Comparison of ENCODE assay signal across 13 cellular contexts in genomic region chr10:24851595-24851994, GRCh38.
A peak's percentile ranks its signal among the peaks of the same experiment; 100 is the strongest.
DNase-seq lines count a peak whose midpoint lies in the region; ATAC-seq, FAIRE-seq and TF ChIP-seq lines count a peak whose summit lies in the region.
"Had no signal": no experiment of that assay in that cellular context is flagged by ENCODE, and none has a peak within 500 bp of the region (broad histone marks: within the 10 kb centered on the region; RNA-seq: fewer than 3 reads in every experiment).

No MANE protein-coding gene starts in this region.

- intact Hi-C loops in CD4-positive, alpha-beta T cell (cut with DNase I, micrococcal nuclease): no loop called here
- intact Hi-C loops in lower lobe of right lung (cut with DNase I): no loop called here

- H2AFZ ChIP-seq in astrocyte (ENCODE audit: low read depth, low read length): no peak overlapping the region

- no peak overlapping the region for H3K27ac ChIP-seq in CD4-positive, alpha-beta T cell (ENCODE audit: low read depth, low read length)
- no peak overlapping the region for H3K27ac ChIP-seq in astrocyte (ENCODE audit: low read depth, low read length)
- no peak overlapping the region for H3K27ac ChIP-seq in lower lobe of right lung
- H3K27ac ChIP-seq: gastroesophageal sphincter had no signal

- H3K4me1 Mint-ChIP-seq in CD4-positive, alpha-beta T cell (ENCODE audit: low read depth): peaks cover 12% of the 10 kb centered on the region
- no peaks in the 10 kb centered on the region for H3K4me1 Mint-ChIP-seq in astrocyte (ENCODE audit: low read depth, unreplicated experiment)
- H3K4me1 Mint-ChIP-seq: stimulated activated effector memory CD8-positive, alpha-beta T cell treated with anti-CD3 and anti-CD28 coated beads, Interleukin-12 subunit alpha, Interleukin-12 subunit beta, amount 100 ng/mL, for 72 hours had no signal

- no peaks in the 10 kb centered on the region for H3K36me3 Mint-ChIP-seq in CD4-positive, alpha-beta T cell (ENCODE audit: low read depth)
- H3K36me3 Mint-ChIP-seq in astrocyte (ENCODE audit: low read depth, unreplicated experiment): peaks cover 3% of the 10 kb centered on the region
- H3K36me3 Mint-ChIP-seq: stimulated activated effector memory CD8-positive, alpha-beta T cell treated with anti-CD3 and anti-CD28 coated beads, Interleukin-12 subunit alpha, Interleukin-12 subunit beta, amount 100 ng/mL, for 72 hours had no signal

- H3K4me3 ChIP-seq in astrocyte (ENCODE audit: insufficient read depth, low read depth, low read length): no peak overlapping the region
- H3K4me3 ChIP-seq in lower lobe of right lung: no peak overlapping the region
- H3K4me3 ChIP-seq: gastroesophageal sphincter had no signal

- H3K9me3 Mint-ChIP-seq in CD4-positive, alpha-beta T cell: no peaks in the 10 kb centered on the region
- no peaks in the 10 kb centered on the region for H3K9me3 Mint-ChIP-seq in astrocyte (ENCODE audit: unreplicated experiment)
- H3K9me3 Mint-ChIP-seq: stimulated activated effector memory CD8-positive, alpha-beta T cell treated with anti-CD3 and anti-CD28 coated beads, Interleukin-12 subunit alpha, Interleukin-12 subunit beta, amount 100 ng/mL, for 72 hours had no signal

- CTCF ChIA-PET in CD4-positive, alpha-beta T cell (lab: Charles Lee): interaction anchor here (0.5 kb wide), 1 partner anchor 19 kb away, joined by 4 read pairs; no protein-coding TSS in a partner anchor

- no peaks in the 10 kb centered on the region for H3K79me2 ChIP-seq in astrocyte (ENCODE audit: insufficient read depth, low read length)

- no peaks in the 10 kb centered on the region for H4K20me1 ChIP-seq in astrocyte (ENCODE audit: insufficient read depth, low read length)

- no peaks in the 10 kb centered on the region for H3K27me3 Mint-ChIP-seq in CD4-positive, alpha-beta T cell
- no peaks in the 10 kb centered on the region for H3K27me3 Mint-ChIP-seq in astrocyte (ENCODE audit: low read depth, unreplicated experiment)

- TF ChIP-seq CTCF in CD4-positive, alpha-beta T cell (IDR thresholded peaks at IDR 0.05): no peak
- TF ChIP-seq CTCF in astrocyte (IDR thresholded peaks at IDR 0.05; ENCODE audit: insufficient read depth, low read depth, low read length) (no peak), lower lobe of right lung (IDR thresholded peaks at IDR 0.05) (no peak)

- H3K27ac Mint-ChIP-seq in CD4-positive, alpha-beta T cell: peak overlapping the region; percentile 79
- H3K27ac Mint-ChIP-seq in astrocyte (ENCODE audit: unreplicated experiment): no peak overlapping the region
- H3K27ac Mint-ChIP-seq: stimulated activated effector memory CD8-positive, alpha-beta T cell treated with anti-CD3 and anti-CD28 coated beads, Interleukin-12 subunit alpha, Interleukin-12 subunit beta, amount 100 ng/mL, for 72 hours had no signal

- H3K4me2 ChIP-seq in astrocyte (ENCODE audit: low read length): peak overlapping the region; percentile 48

- no peak overlapping the region for H3K9ac ChIP-seq in astrocyte (ENCODE audit: low read length)

- FAIRE-seq in astrocyte (lab: Jason Lieb, UNC): no peak

- ATAC-seq in CD4-positive, alpha-beta T cell (ENCODE audit: poor library complexity): peak; percentile 88
- peak; percentile 86 to 90 for ATAC-seq in lower lobe of right lung
- ATAC-seq in HG02571 (IDR thresholded peaks at IDR 0.05; ENCODE audit: unreplicated experiment): no peak
- ATAC-seq: gastroesophageal sphincter; stimulated activated effector memory CD8-positive, alpha-beta T cell treated with anti-CD3 and anti-CD28 coated beads, Interleukin-12 subunit alpha, Interleukin-12 subunit beta, amount 100 ng/mL, for 72 hours had no signal

- H3K4me1 ChIP-seq in astrocyte (ENCODE audit: insufficient read depth, low read length) (peaks cover 32% of the 10 kb centered on the region), lower lobe of right lung (no peaks in the 10 kb centered on the region)
- H3K4me1 ChIP-seq: gastroesophageal sphincter had no signal

- no peak for DNase-seq in CD4-positive, alpha-beta T cell
- DNase-seq in NCI-H187 (lab: John Stamatoyannopoulos, UW) (peak; percentile 32 to 43), astrocyte (ENCODE audit: low read depth) (peak; percentile 89), lower lobe of right lung (peak; percentile 59), SKM-1 treated with dmso at 0.1 percent for 144 hours (lab: John Stamatoyannopoulos, UW; ENCODE audit: unreplicated experiment) (no peak), NCI-H1930 (lab: John Stamatoyannopoulos, UW) (no peak)
- no peak for DNase-seq in stimulated activated CD4-positive, alpha-beta T cell treated with anti-CD3 and anti-CD28 coated beads, Interleukin-12 subunit alpha, Interleukin-12 subunit beta, amount 100 ng/mL, for 4 hours
- DNase-seq: activated CD4-positive, alpha-beta T cell treated with anti-CD3 and anti-CD28 coated beads for 4 hours; KG1; SIG-M5 had no signal

- H3K4me3 Mint-ChIP-seq in CD4-positive, alpha-beta T cell: peak overlapping the region; percentile 50
- no peak overlapping the region for H3K4me3 Mint-ChIP-seq in astrocyte (ENCODE audit: unreplicated experiment)
- H3K4me3 Mint-ChIP-seq: stimulated activated effector memory CD8-positive, alpha-beta T cell treated with anti-CD3 and anti-CD28 coated beads, Interleukin-12 subunit alpha, Interleukin-12 subunit beta, amount 100 ng/mL, for 72 hours had no signal

- H3K36me3 ChIP-seq in astrocyte (ENCODE audit: insufficient read depth, low read length): no peaks in the 10 kb centered on the region
- no peaks in the 10 kb centered on the region for H3K36me3 ChIP-seq in lower lobe of right lung
- H3K36me3 ChIP-seq: gastroesophageal sphincter had no signal

- no peaks in the 10 kb centered on the region for H3K27me3 ChIP-seq in CD4-positive, alpha-beta T cell (ENCODE audit: control insufficient read depth, insufficient read depth, low read length)
- no peaks in the 10 kb centered on the region for H3K27me3 ChIP-seq in astrocyte (ENCODE audit: insufficient read depth, low read length)
- H3K27me3 ChIP-seq in lower lobe of right lung (ENCODE audit: low read depth): no peaks in the 10 kb centered on the region
- H3K27me3 ChIP-seq: gastroesophageal sphincter had no signal

- H3K9me3 ChIP-seq in CD4-positive, alpha-beta T cell (ENCODE audit: control insufficient read depth, low read length): no peaks in the 10 kb centered on the region
- H3K9me3 ChIP-seq in astrocyte (ENCODE audit: insufficient read depth, low read depth, low read length) (no peaks in the 10 kb centered on the region), lower lobe of right lung (no peaks in the 10 kb centered on the region)
- H3K9me3 ChIP-seq: gastroesophageal sphincter had no signal

- POLR2A ChIA-PET in CD4-positive, alpha-beta T cell (lab: Charles Lee): interaction anchor here (1.2 kb wide), 1 partner anchor 14 kb away, joined by 3 read pairs; no protein-coding TSS in a partner anchor

Comparison
In these comparisons a context has a peak if more than half of its experiments do, and no peak if none do; other contexts are left out.
1. DNase-seq: peak in NCI-H187 (2 of 2), astrocyte (single experiment) and lower lobe of right lung (single experiment); none in CD4-positive, alpha-beta T cell (0 of 10), stimulated activated CD4-positive, alpha-beta T cell treated with anti-CD3 and anti-CD28 coated beads, Interleukin-12 subunit alpha, Interleukin-12 subunit beta, amount 100 ng/mL, for 4 hours (single experiment), SKM-1 treated with dmso at 0.1 percent for 144 hours (single experiment) and NCI-H1930 (0 of 2).